24 cellular contexts compared by ENCODE assay signal in genomic region chr15:85676332-85676731, GRCh38.
DNase-seq lines count a peak whose midpoint lies in the region; ATAC-seq lines count a peak whose summit lies in the region.
"Had no signal": no experiment of that assay in that cellular context is flagged by ENCODE, and none has a peak within 500 bp of the region (broad histone marks: within the 10 kb centered on the region; RNA-seq: fewer than 3 reads in every experiment).

No MANE protein-coding gene starts in this region.

- no peaks in the 10 kb centered on the region for H3K27me3 Mint-ChIP-seq in T-helper 2 cell treated with Interferon-gamma antibody and Interleukin-4, amounts not matched to agents 5 μg/mL and 100 μg/mL, for 36 hours (ENCODE audit: low read depth)
- H3K27me3 Mint-ChIP-seq in activated naive CD8-positive, alpha-beta T cell treated with anti-CD3 and anti-CD28 coated beads for 36 hours = no peaks in the 10 kb centered on the region
- no peaks in the 10 kb centered on the region for H3K27me3 Mint-ChIP-seq in naive thymus-derived CD8-positive, alpha-beta T cell
- H3K27me3 Mint-ChIP-seq: stimulated activated naive CD8-positive, alpha-beta T cell treated with anti-CD3 and anti-CD28 coated beads, Interleukin-15, amount 100 ng/mL, for 72 hours had no signal

- no peak for DNase-seq in T-helper 2 cell treated with Interferon-gamma antibody and Interleukin-4, amounts not matched to agents 5 μg/mL and 100 μg/mL, for 36 hours (ENCODE audit: low spot score)
- DNase-seq in T-helper 2 cell = no peak
- peak; percentile 19 for DNase-seq in ELR (ENCODE audit: low read depth)
- DNase-seq in activated naive CD8-positive, alpha-beta T cell treated with anti-CD3 and anti-CD28 coated beads for 36 hours = no peak
- no peak for DNase-seq in naive thymus-derived CD8-positive, alpha-beta T cell
- no peak for DNase-seq in ecto neural progenitor cell (ENCODE audit: low spot score)
- DNase-seq in dedifferentiated amniotic fluid mesenchymal stem cell (ENCODE audit: extremely low spot score) = no peak
- DNase-seq: 8988T; activated CD4-positive, CD25-positive, alpha-beta regulatory T cell treated with anti-CD3 and anti-CD28 coated beads, Interleukin-2, amount 50 U/mL, for 72 hours; activated gamma-delta T cell; AML-193; DMS79 treated with DMSO at 0.1 percent for 48 hours; KG1; mucosa of descending colon; NCI-H1048; NCI-H510A; Peyer's patch; psoas muscle; SK-N-SH; stimulated activated CD4-positive, alpha-beta T cell treated with anti-CD3 and anti-CD28 coated beads, Interleukin-2, amount 100 ng/mL, for 24 hours; stimulated activated naive CD8-positive, alpha-beta T cell treated with anti-CD3 and anti-CD28 coated beads, Interleukin-15, amount 100 ng/mL, for 72 hours; transverse colon had no signal

- H3K4me3 Mint-ChIP-seq in T-helper 2 cell treated with Interferon-gamma antibody and Interleukin-4, amounts not matched to agents 5 μg/mL and 100 μg/mL, for 36 hours = no peak overlapping the region
- no peak overlapping the region for H3K4me3 Mint-ChIP-seq in activated naive CD8-positive, alpha-beta T cell treated with anti-CD3 and anti-CD28 coated beads for 36 hours
- H3K4me3 Mint-ChIP-seq in naive thymus-derived CD8-positive, alpha-beta T cell = no peak overlapping the region
- H3K4me3 Mint-ChIP-seq: neural progenitor cell; stimulated activated naive CD8-positive, alpha-beta T cell treated with anti-CD3 and anti-CD28 coated beads, Interleukin-15, amount 100 ng/mL, for 72 hours had no signal

- H3K4me1 Mint-ChIP-seq in T-helper 2 cell treated with Interferon-gamma antibody and Interleukin-4, amounts not matched to agents 5 μg/mL and 100 μg/mL, for 36 hours (ENCODE audit: low read depth) = peaks cover 13% of the 10 kb centered on the region
- peaks cover 18% of the 10 kb centered on the region for H3K4me1 Mint-ChIP-seq in activated naive CD8-positive, alpha-beta T cell treated with anti-CD3 and anti-CD28 coated beads for 36 hours
- H3K4me1 Mint-ChIP-seq in naive thymus-derived CD8-positive, alpha-beta T cell = peaks cover 0 to 7% (median 0%) of the 10 kb centered on the region in 4 donors
- H3K4me1 Mint-ChIP-seq: neural progenitor cell had no signal

- no peaks in the 10 kb centered on the region for H3K9me3 Mint-ChIP-seq in T-helper 2 cell treated with Interferon-gamma antibody and Interleukin-4, amounts not matched to agents 5 μg/mL and 100 μg/mL, for 36 hours
- H3K9me3 Mint-ChIP-seq in activated naive CD8-positive, alpha-beta T cell treated with anti-CD3 and anti-CD28 coated beads for 36 hours = no peaks in the 10 kb centered on the region
- H3K9me3 Mint-ChIP-seq in naive thymus-derived CD8-positive, alpha-beta T cell = no peaks in the 10 kb centered on the region
- H3K9me3 Mint-ChIP-seq: neural progenitor cell; stimulated activated naive CD8-positive, alpha-beta T cell treated with anti-CD3 and anti-CD28 coated beads, Interleukin-15, amount 100 ng/mL, for 72 hours had no signal

- peak overlapping the region; percentile 23 for H3K27ac Mint-ChIP-seq in T-helper 2 cell treated with Interferon-gamma antibody and Interleukin-4, amounts not matched to agents 5 μg/mL and 100 μg/mL, for 36 hours
- H3K27ac Mint-ChIP-seq in activated naive CD8-positive, alpha-beta T cell treated with anti-CD3 and anti-CD28 coated beads for 36 hours = peak overlapping the region; percentile 8
- peak overlapping the region in 8 of 10 donors; percentile 5 to 78 (median 44) for H3K27ac Mint-ChIP-seq in naive thymus-derived CD8-positive, alpha-beta T cell

- POLR2A ChIA-PET in naive thymus-derived CD8-positive, alpha-beta T cell (lab: Charles Lee) = no interaction called here

- peaks cover 26% of the 10 kb centered on the region for H3K36me3 Mint-ChIP-seq in T-helper 2 cell treated with Interferon-gamma antibody and Interleukin-4, amounts not matched to agents 5 μg/mL and 100 μg/mL, for 36 hours (ENCODE audit: low read depth)
- peaks cover 14% of the 10 kb centered on the region for H3K36me3 Mint-ChIP-seq in activated naive CD8-positive, alpha-beta T cell treated with anti-CD3 and anti-CD28 coated beads for 36 hours
- H3K36me3 Mint-ChIP-seq in naive thymus-derived CD8-positive, alpha-beta T cell = peaks cover 5 to 70% (median 11%) of the 10 kb centered on the region in 3 donors

- ATAC-seq in naive thymus-derived CD8-positive, alpha-beta T cell = no peak
- ATAC-seq in GM18498 (IDR thresholded peaks at IDR 0.05; ENCODE audit: unreplicated experiment) = no peak
- ATAC-seq: mucosa of descending colon; psoas muscle; stimulated activated naive CD8-positive, alpha-beta T cell treated with anti-CD3 and anti-CD28 coated beads, Interleukin-15, amount 100 ng/mL, for 72 hours had no signal
